ENCODE assay signal across 17 cellular contexts in the genomic region with DNA sequence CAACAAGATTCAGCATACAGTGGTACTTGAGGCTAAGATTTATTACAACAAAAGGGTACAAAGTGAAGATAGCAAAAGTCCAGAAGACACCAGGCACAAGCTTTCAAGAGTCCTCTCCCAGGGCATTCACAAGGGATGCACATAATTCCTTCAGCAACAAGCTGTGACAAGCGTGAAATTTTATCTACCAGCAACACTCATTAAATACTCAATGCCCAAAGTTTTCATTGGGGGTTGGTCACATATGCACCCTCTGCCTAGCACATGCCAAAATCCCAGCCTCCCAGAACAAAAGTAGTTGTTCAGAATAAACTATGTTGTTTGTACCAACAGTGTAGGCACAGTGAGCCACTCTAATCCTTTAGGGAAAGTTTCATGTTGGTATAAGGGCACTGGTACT.
A peak's percentile ranks its signal among the peaks of the same experiment; 100 is the strongest.
DNase-seq lines count a peak whose midpoint lies in the region; ATAC-seq and TF ChIP-seq lines count a peak whose summit lies in the region.
"Had no signal": no experiment of that assay in that cellular context is flagged by ENCODE, and none has a peak within 500 bp of the region (broad histone marks: within the 10 kb centered on the region; RNA-seq: fewer than 3 reads in every experiment).

No MANE protein-coding gene starts in this region.

- H3K4me3 ChIP-seq in A673 (ENCODE audit: low read depth, low read length, poor library complexity, severe bottlenecking) (no peak overlapping the region), HCT116 (replicated peaks in 1 of 2; ENCODE audit: low read depth in 1 of 2, low read length in 2 of 2) (no peak overlapping the region)
- H3K4me3 ChIP-seq: SJSA1 had no signal

- H3K27me3 ChIP-seq in A673 (replicated peaks; ENCODE audit: insufficient read depth, low read depth, low read length, poor library complexity) (no peaks in the 10 kb centered on the region), HCT116 (ENCODE audit: insufficient read depth, low read length) (no peaks in the 10 kb centered on the region)
- H3K27me3 ChIP-seq: SJSA1 had no signal

- no peaks in the 10 kb centered on the region for H3K36me3 ChIP-seq in A673 (ENCODE audit: insufficient read depth, low read length, poor library complexity, severe bottlenecking)
- H3K36me3 ChIP-seq in HCT116 (ENCODE audit: control insufficient read depth in 1 of 2, insufficient read depth in 2 of 2, low read length in 2 of 2) = peaks cover 4 to 15% of the 10 kb centered on the region in 2 experiments

- H3K4me1 Mint-ChIP-seq in T-helper 17 cell = peaks cover 3% of the 10 kb centered on the region
- H3K4me1 Mint-ChIP-seq in memory B cell = no peaks in the 10 kb centered on the region
- peaks cover 29% of the 10 kb centered on the region for H3K4me1 Mint-ChIP-seq in activated CD8-positive, alpha-beta T cell treated with anti-CD3 and anti-CD28 coated beads for 36 hours (ENCODE audit: low read depth)

- peak overlapping the region; percentile 27 for H3K27ac Mint-ChIP-seq in T-helper 17 cell
- peak overlapping the region; percentile 17 for H3K27ac Mint-ChIP-seq in memory B cell
- H3K27ac Mint-ChIP-seq in activated CD8-positive, alpha-beta T cell treated with anti-CD3 and anti-CD28 coated beads for 36 hours = no peak overlapping the region
- H3K27ac Mint-ChIP-seq: CD4-positive, CD25-positive, alpha-beta regulatory T cell; HFFc6 had no signal

- no peak overlapping the region for H3K4me2 ChIP-seq in HCT116 (ENCODE audit: low read length)

- TF ChIP-seq RAD21 in HCT116 (IDR thresholded peaks at IDR 0.05; ENCODE audit: low read depth) = no peak

- no peak overlapping the region for H2AFZ ChIP-seq in HCT116 (ENCODE audit: low read depth, low read length, poor library complexity, severe bottlenecking)

- RAD21 ChIA-PET in HCT116 (lab: Charles Lee; ENCODE audit: low non-redundant PET in 1 of 2, low total read pairs in 2 of 2, uncharacterized antibody in 2 of 2, unreplicated experiment in 2 of 2) = no interaction called here

- H3K4me1 ChIP-seq in A673 (ENCODE audit: insufficient read depth, low read length, poor library complexity, severe bottlenecking) = peaks cover 5% of the 10 kb centered on the region
- H3K4me1 ChIP-seq in HCT116 (ENCODE audit: control insufficient read depth in 1 of 2, insufficient read depth in 2 of 2, low read length in 2 of 2) = peaks cover 13 to 17% of the 10 kb centered on the region in 2 experiments; a peak in 2 of 4 replicates
- H3K4me1 ChIP-seq: SJSA1 had no signal

- CTCF ChIA-PET in A673 (lab: Charles Lee) = no interaction called here
- CTCF ChIA-PET in HCT116 (lab: Charles Lee) = no interaction called here
- CTCF ChIA-PET in activated CD8-positive, alpha-beta T cell treated with anti-CD3 and anti-CD28 coated beads for 36 hours (lab: Charles Lee) = interaction anchor here (1.4 kb wide), 1 partner anchor 15 kb away, joined by 6 read pairs; no protein-coding TSS in a partner anchor

- no peaks in the 10 kb centered on the region for H3K9me3 Mint-ChIP-seq in memory B cell
- H3K9me3 Mint-ChIP-seq in activated CD8-positive, alpha-beta T cell treated with anti-CD3 and anti-CD28 coated beads for 36 hours = peaks cover 4% of the 10 kb centered on the region
- H3K9me3 Mint-ChIP-seq: CD4-positive, CD25-positive, alpha-beta regulatory T cell; HFFc6 had no signal

- H3K9me3 ChIP-seq in A673 (ENCODE audit: low read depth, low read length, poor library complexity, severe bottlenecking) = no peaks in the 10 kb centered on the region
- H3K9me3 ChIP-seq in HCT116 (ENCODE audit: control insufficient read depth in 1 of 2, insufficient read depth in 1 of 2, low read depth in 1 of 2, low read length in 2 of 2) = no peaks in the 10 kb centered on the region
- no peaks in the 10 kb centered on the region for H3K9me3 ChIP-seq in T-helper 17 cell (ENCODE audit: control insufficient read depth, low read length, poor library complexity, severe bottlenecking)
- H3K9me3 ChIP-seq: SJSA1 had no signal

- intact Hi-C loops in A673 (cut with micrococcal nuclease; ENCODE audit: unreplicated experiment) (no loop called here), HCT116 (cut with micrococcal nuclease) (no loop called here)
- intact Hi-C loops in activated CD8-positive, alpha-beta T cell treated with anti-CD3 and anti-CD28 coated beads for 36 hours (cut with micrococcal nuclease) = no loop called here

- TF ChIP-seq CTCF in A673 (conservative IDR thresholded peaks at IDR 0.05; ENCODE audit: low read depth, low read length) (no peak), HCT116 (IDR thresholded peaks at IDR 0.05 in 2 of 3, conservative IDR thresholded peaks at IDR 0.05 in 1 of 3; ENCODE audit: borderline replicate concordance in 1 of 3, insufficient read depth in 1 of 3, low read depth in 2 of 3, low read length in 2 of 3) (no peak)
- TF ChIP-seq CTCF in activated CD8-positive, alpha-beta T cell treated with anti-CD3 and anti-CD28 coated beads for 36 hours (IDR thresholded peaks at IDR 0.05) = no peak

- POLR2A ChIA-PET in A673 (lab: Charles Lee; ENCODE audit: low non-redundant PET) (no interaction called here), HCT116 (lab: Charles Lee) (no interaction called here)
- POLR2A ChIA-PET in activated CD8-positive, alpha-beta T cell treated with anti-CD3 and anti-CD28 coated beads for 36 hours (lab: Charles Lee) = no interaction called here

- H3K9ac ChIP-seq in HCT116 (ENCODE audit: low read length) = no peak overlapping the region

- TF ChIP-seq POLR2A in HCT116 (IDR thresholded peaks at IDR 0.05; ENCODE audit: borderline replicate concordance, extremely low read depth, insufficient read depth, insufficient read length) = no peak

- no peaks in the 10 kb centered on the region for H3K27me3 Mint-ChIP-seq in T-helper 17 cell
- no peaks in the 10 kb centered on the region for H3K27me3 Mint-ChIP-seq in memory B cell
- H3K27me3 Mint-ChIP-seq in activated CD8-positive, alpha-beta T cell treated with anti-CD3 and anti-CD28 coated beads for 36 hours = no peaks in the 10 kb centered on the region
- H3K27me3 Mint-ChIP-seq: CD4-positive, CD25-positive, alpha-beta regulatory T cell had no signal

- H3K4me3 Mint-ChIP-seq in T-helper 17 cell (no peak overlapping the region), memory B cell (no peak overlapping the region)
- H3K4me3 Mint-ChIP-seq in activated CD8-positive, alpha-beta T cell treated with anti-CD3 and anti-CD28 coated beads for 36 hours = no peak overlapping the region
- H3K4me3 Mint-ChIP-seq: CD4-positive, CD25-positive, alpha-beta regulatory T cell; HFFc6 had no signal

- no peaks in the 10 kb centered on the region for H4K20me1 ChIP-seq in HCT116 (ENCODE audit: insufficient read depth)

- H3K9me2 ChIP-seq in HCT116 (ENCODE audit: insufficient read depth) = no peaks in the 10 kb centered on the region

- H3K36me3 Mint-ChIP-seq in T-helper 17 cell (ENCODE audit: low read depth) (peaks cover 7% of the 10 kb centered on the region), memory B cell (peaks cover 27% of the 10 kb centered on the region)
- H3K36me3 Mint-ChIP-seq in activated CD8-positive, alpha-beta T cell treated with anti-CD3 and anti-CD28 coated beads for 36 hours (ENCODE audit: low read depth) = peaks cover 31% of the 10 kb centered on the region

- ATAC-seq in HCT116 (peak; percentile 34; the same call in 1 of the 2 replicates), T-helper 17 cell (no peak), memory B cell (ENCODE audit: low read depth) (no peak), GM19397 (IDR thresholded peaks at IDR 0.05; ENCODE audit: unreplicated experiment) (no peak), GM21447 (IDR thresholded peaks at IDR 0.05; ENCODE audit: unreplicated experiment) (no peak), GM18517 (IDR thresholded peaks at IDR 0.05; ENCODE audit: unreplicated experiment) (no peak)
- ATAC-seq in activated CD8-positive, alpha-beta T cell treated with anti-CD3 and anti-CD28 coated beads for 36 hours = no peak

- DNase-seq in A673 (ENCODE audit: low spot score) = peak; percentile 38
- DNase-seq in HCT116 (ENCODE audit: low read depth, low spot score) = no peak
- no peak for DNase-seq in T-helper 17 cell
- no peak for DNase-seq in memory B cell (ENCODE audit: low spot score in 2 of 2)
- no peak for DNase-seq in activated CD8-positive, alpha-beta T cell treated with anti-CD3 and anti-CD28 coated beads for 36 hours
- DNase-seq: CD4-positive, CD25-positive, alpha-beta regulatory T cell; HFFc6; KBM-7; MM.1S; NCI-H1048; NCI-H1436 treated with DMSO at 0.1 percent for 48 hours; NCI-H1930; OCI-M1 had no signal

- H3K79me2 ChIP-seq in HCT116 (ENCODE audit: insufficient read depth, low read length) = no peaks in the 10 kb centered on the region

- no peak overlapping the region for H3K27ac ChIP-seq in A673 (ENCODE audit: low read depth, low read length, poor library complexity, severe bottlenecking)
- peak overlapping the region; percentile 30; the same call in 1 of the 2 replicates for H3K27ac ChIP-seq in HCT116 (ENCODE audit: low read depth, low read length)
- H3K27ac ChIP-seq: SJSA1 had no signal

- BruUV-seq in A673 (replicated peaks; lab: Mats Ljungman, UMichigan) = no TSS peak
- BruUV-seq in HCT116 (replicated peaks; lab: Mats Ljungman, UMichigan) = no TSS peak

TF ChIP-seq in HCT116, 20 proteins besides CTCF, POLR2A, EP300 and RAD21 (continues in another document):
- TF ChIP-seq, protein P1, sequence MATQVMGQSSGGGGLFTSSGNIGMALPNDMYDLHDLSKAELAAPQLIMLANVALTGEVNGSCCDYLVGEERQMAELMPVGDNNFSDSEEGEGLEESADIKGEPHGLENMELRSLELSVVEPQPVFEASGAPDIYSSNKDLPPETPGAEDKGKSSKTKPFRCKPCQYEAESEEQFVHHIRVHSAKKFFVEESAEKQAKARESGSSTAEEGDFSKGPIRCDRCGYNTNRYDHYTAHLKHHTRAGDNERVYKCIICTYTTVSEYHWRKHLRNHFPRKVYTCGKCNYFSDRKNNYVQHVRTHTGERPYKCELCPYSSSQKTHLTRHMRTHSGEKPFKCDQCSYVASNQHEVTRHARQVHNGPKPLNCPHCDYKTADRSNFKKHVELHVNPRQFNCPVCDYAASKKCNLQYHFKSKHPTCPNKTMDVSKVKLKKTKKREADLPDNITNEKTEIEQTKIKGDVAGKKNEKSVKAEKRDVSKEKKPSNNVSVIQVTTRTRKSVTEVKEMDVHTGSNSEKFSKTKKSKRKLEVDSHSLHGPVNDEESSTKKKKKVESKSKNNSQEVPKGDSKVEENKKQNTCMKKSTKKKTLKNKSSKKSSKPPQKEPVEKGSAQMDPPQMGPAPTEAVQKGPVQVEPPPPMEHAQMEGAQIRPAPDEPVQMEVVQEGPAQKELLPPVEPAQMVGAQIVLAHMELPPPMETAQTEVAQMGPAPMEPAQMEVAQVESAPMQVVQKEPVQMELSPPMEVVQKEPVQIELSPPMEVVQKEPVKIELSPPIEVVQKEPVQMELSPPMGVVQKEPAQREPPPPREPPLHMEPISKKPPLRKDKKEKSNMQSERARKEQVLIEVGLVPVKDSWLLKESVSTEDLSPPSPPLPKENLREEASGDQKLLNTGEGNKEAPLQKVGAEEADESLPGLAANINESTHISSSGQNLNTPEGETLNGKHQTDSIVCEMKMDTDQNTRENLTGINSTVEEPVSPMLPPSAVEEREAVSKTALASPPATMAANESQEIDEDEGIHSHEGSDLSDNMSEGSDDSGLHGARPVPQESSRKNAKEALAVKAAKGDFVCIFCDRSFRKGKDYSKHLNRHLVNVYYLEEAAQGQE (IDR thresholded peaks at IDR 0.05; ENCODE audit: low read depth) = no peak
- TF ChIP-seq TCF7L2 (IDR thresholded peaks at IDR 0.05; ENCODE audit: borderline replicate concordance, extremely low read depth, insufficient read depth, insufficient read length) = no peak
- no peak for TF ChIP-seq EZH2phosphoT487 (IDR thresholded peaks at IDR 0.05; ENCODE audit: borderline replicate concordance)
